In the genomic region with DNA sequence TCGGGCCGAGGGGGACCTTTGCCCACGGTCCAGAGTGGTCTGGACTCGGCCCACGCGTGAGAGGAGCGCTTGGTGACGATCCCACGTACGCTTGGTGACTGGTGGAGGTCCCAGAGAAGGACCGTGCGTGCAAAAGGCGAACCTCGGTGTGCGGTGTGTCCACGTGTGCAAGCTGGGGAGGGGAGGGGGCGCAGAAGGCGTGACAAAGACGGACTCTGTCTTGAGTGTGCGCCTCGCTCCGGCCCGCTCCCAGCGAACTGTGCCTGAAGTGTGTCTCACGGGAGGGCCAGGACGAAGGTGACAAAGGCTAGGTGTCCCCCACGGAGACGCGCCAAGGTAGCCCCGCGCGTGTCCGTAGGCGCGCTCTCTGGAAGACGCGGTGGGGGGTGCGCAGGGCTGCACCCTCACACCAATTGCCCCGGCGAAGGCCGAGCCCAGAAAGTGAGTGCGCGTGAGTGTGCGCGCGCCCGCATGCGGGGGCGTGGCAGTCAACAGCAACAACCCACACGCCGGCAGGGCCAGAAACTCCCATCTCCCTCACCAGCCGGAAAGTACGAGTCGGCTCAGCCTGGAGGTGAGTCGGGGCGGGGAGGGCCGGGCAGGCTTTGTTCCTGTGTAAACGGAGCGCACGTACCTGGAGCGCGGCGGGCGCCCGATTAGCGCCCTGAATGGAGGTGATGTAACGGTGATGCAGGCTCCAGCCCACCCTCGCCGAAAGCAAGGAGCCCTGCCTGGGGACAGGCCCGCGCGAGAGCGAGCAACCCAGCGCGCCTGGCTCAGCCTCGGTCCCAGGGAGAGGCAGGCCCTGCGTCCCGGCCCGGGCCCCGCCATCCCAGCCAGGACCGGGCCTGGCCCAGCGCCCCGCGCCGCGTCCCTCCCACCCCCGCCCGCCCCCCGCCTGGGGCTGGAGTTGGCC, we compare ENCODE assay signal across 8 cellular contexts. TPM values are rescaled to one million over a fixed set of nuclear protein-coding genes. Genes with fewer than 3 reads are reported as not detected.
DNase-seq lines count a peak whose midpoint lies in the region; ATAC-seq, FAIRE-seq and TF ChIP-seq lines count a peak whose summit lies in the region.

Gene GPRC5C (plus strand): TSS at position 521 of the 916 bp plus-strand sequence. CDS start 7,689 bp downstream, outside the sequence.

- no peak for TF ChIP-seq CTCF in CD14-positive monocyte (IDR thresholded peaks at IDR 0.05)
- TF ChIP-seq CTCF in astrocyte (IDR thresholded peaks at IDR 0.05; ENCODE audit: insufficient read depth, low read depth, low read length): no peak

- ATAC-seq in HG03342 (IDR thresholded peaks at IDR 0.05; ENCODE audit: unreplicated experiment) (peak; percentile 34), GM21390 (IDR thresholded peaks at IDR 0.05; ENCODE audit: unreplicated experiment) (no peak), GM19023 (IDR thresholded peaks at IDR 0.05; ENCODE audit: unreplicated experiment) (no peak)

- H3K9me3 Mint-ChIP-seq in CD14-positive monocyte (peaks cover 0 to 23% (median 14%) of the 10 kb centered on the region in 7 donors), astrocyte (ENCODE audit: unreplicated experiment) (no peaks in the 10 kb centered on the region)

- H3K4me1 ChIP-seq in astrocyte (ENCODE audit: insufficient read depth, low read length): peaks cover 18% of the 10 kb centered on the region
- H3K4me1 ChIP-seq in iPS-15b (ENCODE audit: control insufficient read depth, insufficient read depth, low read length): peaks cover 27% of the 10 kb centered on the region

- H4K20me1 ChIP-seq in astrocyte (ENCODE audit: insufficient read depth, low read length): peaks cover 5% of the 10 kb centered on the region

- H3K4me2 ChIP-seq in astrocyte (ENCODE audit: low read length): peak within 1 kb of the TSS; percentile 90

- no peak for FAIRE-seq in astrocyte (lab: Jason Lieb, UNC)

- no peaks in the 10 kb centered on the region for H3K9me3 ChIP-seq in astrocyte (ENCODE audit: insufficient read depth, low read depth, low read length)
- no peaks in the 10 kb centered on the region for H3K9me3 ChIP-seq in iPS-15b (ENCODE audit: control insufficient read depth, insufficient read depth, low read length)

- H3K27ac ChIP-seq in astrocyte (ENCODE audit: low read depth, low read length): peak within 1 kb of the TSS; percentile 57

- H3K36me3 ChIP-seq in astrocyte (ENCODE audit: insufficient read depth, low read length) (no peaks in the 10 kb centered on the region), iPS-15b (ENCODE audit: control insufficient read depth, insufficient read depth, low read length) (no peaks in the 10 kb centered on the region)

- H3K27me3 Mint-ChIP-seq in CD14-positive monocyte (ENCODE audit: low read depth in 3 of 3): peaks cover 76 to 85% (median 77%) of the 10 kb centered on the region in 3 donors
- H3K27me3 Mint-ChIP-seq in astrocyte (ENCODE audit: low read depth, unreplicated experiment): peaks cover 2% of the 10 kb centered on the region

- DNase-seq in CD14-positive monocyte (ENCODE audit: low spot score): no peak
- peak; percentile 26 for DNase-seq in RKO (ENCODE audit: low spot score)
- peak; percentile 33 for DNase-seq in astrocyte (ENCODE audit: low read depth)
- no peak for DNase-seq in skeletal muscle cell (ENCODE audit: low read depth)

- H3K9ac ChIP-seq in astrocyte (ENCODE audit: low read length) (peak within 1 kb of the TSS; percentile 73), iPS-15b (ENCODE audit: low read depth, low read length) (peak within 1 kb of the TSS; percentile 94)

- H3K4me3 ChIP-seq in astrocyte (ENCODE audit: insufficient read depth, low read depth, low read length): peak within 1 kb of the TSS; percentile 52
- peak within 1 kb of the TSS; percentile 86 for H3K4me3 ChIP-seq in iPS-15b (ENCODE audit: low read depth, low read length)
- H3K4me3 ChIP-seq in skeletal muscle cell (ENCODE audit: low read depth, low read length): peak within 1 kb of the TSS; percentile 15

- no peaks in the 10 kb centered on the region for H3K79me2 ChIP-seq in astrocyte (ENCODE audit: insufficient read depth, low read length)

- H3K4me1 Mint-ChIP-seq in CD14-positive monocyte (peaks cover 18% of the 10 kb centered on the region), astrocyte (ENCODE audit: low read depth, unreplicated experiment) (peaks cover 32% of the 10 kb centered on the region)

- peak within 1 kb of the TSS; percentile 81 for H2AFZ ChIP-seq in astrocyte (ENCODE audit: low read depth, low read length)

- peak within 1 kb of the TSS; percentile 78 to 91 for H3K4me3 Mint-ChIP-seq in CD14-positive monocyte
- H3K4me3 Mint-ChIP-seq in astrocyte (ENCODE audit: unreplicated experiment): peak within 1 kb of the TSS; percentile 93

- H3K27ac Mint-ChIP-seq in CD14-positive monocyte (peak within 1 kb of the TSS in 1 of 7 donors; percentile 64), astrocyte (ENCODE audit: unreplicated experiment) (peak within 1 kb of the TSS; percentile 98)

- intact Hi-C loops in CD14-positive monocyte (cut with micrococcal nuclease): no loop called here

- H3K36me3 Mint-ChIP-seq in CD14-positive monocyte (peaks cover 5 to 8% of the 10 kb centered on the region in 2 donors), astrocyte (ENCODE audit: low read depth, unreplicated experiment) (peaks cover 4% of the 10 kb centered on the region)

- H3K27me3 ChIP-seq in astrocyte (ENCODE audit: insufficient read depth, low read length) (peaks cover 13% of the 10 kb centered on the region), iPS-15b (ENCODE audit: control insufficient read depth, insufficient read depth, low read length) (peaks cover 3% of the 10 kb centered on the region)

RNA-seq across cellular contexts. Expression of gene GPRC5C, which starts in this region (rescaled TPM):
- 1 to 10 TPM in 1 of 2 donors, under 1 TPM in 1; 0.47 to 1.9 TPM for polyA plus RNA-seq in CD14-positive monocyte
- total RNA-seq in astrocyte: 65.3 and 70.4 TPM in 2 replicates

Comparison
In these comparisons a context has a peak if more than half of its experiments do, and no peak if none do; other contexts are left out.
1. DNase-seq: peak in RKO (single experiment) and astrocyte (single experiment); none in CD14-positive monocyte (single experiment) and skeletal muscle cell (single experiment).
2. H3K4me3 ChIP-seq: peak in every context shown above with its lines; median percentile 86 in iPS-15b; 52 in astrocyte; 15 in skeletal muscle cell.